In the genomic region with DNA sequence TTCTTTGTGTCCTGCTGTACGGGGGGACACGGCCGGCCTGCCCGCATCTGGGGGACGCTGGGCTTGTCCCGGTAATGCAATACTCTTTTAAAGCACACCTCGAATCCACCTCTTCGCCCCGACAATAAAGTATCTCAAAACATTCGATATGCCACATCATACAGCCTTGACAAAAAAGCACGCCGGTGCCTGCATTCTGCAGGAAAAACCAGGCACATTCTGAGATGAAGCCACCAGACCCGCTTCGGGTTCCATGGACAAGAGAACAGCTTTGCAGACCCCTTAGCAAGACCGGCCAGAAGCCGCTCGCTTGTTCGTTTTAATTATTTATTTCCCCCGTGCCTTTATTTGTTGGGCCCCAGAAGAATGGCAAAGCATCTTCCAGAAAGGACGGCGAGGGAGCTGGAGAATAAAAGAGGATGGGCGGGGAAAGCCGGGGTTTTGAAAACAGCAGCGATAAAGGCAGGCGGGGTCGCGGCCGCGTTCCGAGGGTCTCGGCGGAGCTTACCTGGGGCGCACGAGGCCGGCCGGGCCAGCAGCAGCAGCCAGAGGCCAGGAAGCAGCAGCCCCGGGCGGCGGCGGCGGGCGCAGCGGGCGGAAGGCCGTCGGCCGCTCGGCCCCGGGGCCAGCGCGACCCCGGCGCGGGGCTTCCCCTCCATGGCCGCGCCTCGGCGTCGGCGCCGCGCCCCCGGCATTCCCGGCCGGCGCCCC, we compare ENCODE assay signal across 8 cellular contexts. TPM values are rescaled to one million over a fixed set of nuclear protein-coding genes. Genes with fewer than 3 reads are reported as not detected.
DNase-seq lines count a peak whose midpoint lies in the region; ATAC-seq and TF ChIP-seq lines count a peak whose summit lies in the region.

No MANE protein-coding gene starts in this region.

- H3K9me3 Mint-ChIP-seq in CD8-positive, alpha-beta memory T cell, result peaks cover 0 to 2% (median 0%) of the 10 kb centered on the region in 5 donors

- peaks cover 9 to 18% (median 10%) of the 10 kb centered on the region in 3 donors for H3K4me1 Mint-ChIP-seq in CD8-positive, alpha-beta memory T cell

- no peaks in the 10 kb centered on the region for H3K9me3 ChIP-seq in CD8-positive, alpha-beta memory T cell (ENCODE audit: low read length)
- no peaks in the 10 kb centered on the region for H3K9me3 ChIP-seq in left ventricle myocardium inferior (replicated peaks)
- no peaks in the 10 kb centered on the region for H3K9me3 ChIP-seq in skeletal muscle satellite cell (replicated peaks; ENCODE audit: low read length)

- TF ChIP-seq CTCF in left ventricle myocardium inferior (IDR thresholded peaks at IDR 0.05; ENCODE audit: borderline replicate concordance), result no peak

- peak overlapping the region; percentile 87 for H3K9ac ChIP-seq in skeletal muscle satellite cell (ENCODE audit: low read depth, low read length)

- H3K4me3 ChIP-seq in CD8-positive, alpha-beta memory T cell (ENCODE audit: low read length), result peak overlapping the region; percentile 48
- H3K4me3 ChIP-seq in left ventricle myocardium inferior, result peak overlapping the region; percentile 77
- peak overlapping the region; percentile 85 for H3K4me3 ChIP-seq in skeletal muscle satellite cell (ENCODE audit: low read length)

- peak overlapping the region; percentile 78 to 91 (median 89) for H3K4me3 Mint-ChIP-seq in CD8-positive, alpha-beta memory T cell

- CTCF ChIA-PET in CD8-positive, alpha-beta memory T cell (lab: Charles Lee), result interaction anchor here (2.6 kb wide), 1 partner anchor 94 kb away, joined by 12 read pairs; no protein-coding TSS in a partner anchor

- intact Hi-C loops in left ventricle myocardium inferior (cut with micrococcal nuclease), result loop anchor here (10.0 kb wide), 1 partner anchor 96 kb away; no protein-coding TSS in a partner anchor

- POLR2A ChIA-PET in CD8-positive, alpha-beta memory T cell (lab: Charles Lee), result no interaction called here

- peak overlapping the region; percentile 93 for H3K4me2 ChIP-seq in skeletal muscle satellite cell (ENCODE audit: low read length)

- DNase-seq in CD8-positive, alpha-beta memory T cell, result peak in 1 of 5 donors; percentile 5
- DNase-seq in activated CD4-positive, CD25-positive, alpha-beta regulatory T cell treated with anti-CD3 and anti-CD28 coated beads, Interleukin-2, amount 50 U/mL, for 72 hours, result peak; percentile 35
- DNase-seq in left ventricle myocardium inferior, result peak; percentile 19
- DNase-seq in cerebellum (ENCODE audit: low spot score), result no peak
- DNase-seq in NCI-H1930 (lab: John Stamatoyannopoulos, UW), result no peak

- no peaks in the 10 kb centered on the region for H3K36me3 ChIP-seq in CD8-positive, alpha-beta memory T cell (ENCODE audit: insufficient read depth, low read length)
- H3K36me3 ChIP-seq in left ventricle myocardium inferior (no peaks in the 10 kb centered on the region), skeletal muscle satellite cell (ENCODE audit: insufficient read depth, low read length) (no peaks in the 10 kb centered on the region)

- H3K27ac ChIP-seq in CD8-positive, alpha-beta memory T cell (ENCODE audit: low read depth, low read length), result no peak overlapping the region
- peak overlapping the region; percentile 60 for H3K27ac ChIP-seq in left ventricle myocardium inferior (replicated peaks)

- peaks cover 5% of the 10 kb centered on the region for H3K4me1 ChIP-seq in CD8-positive, alpha-beta memory T cell (ENCODE audit: insufficient read depth, low read length)
- peaks cover 21% of the 10 kb centered on the region for H3K4me1 ChIP-seq in left ventricle myocardium inferior
- peaks cover 17% of the 10 kb centered on the region for H3K4me1 ChIP-seq in skeletal muscle satellite cell (ENCODE audit: control insufficient read depth, insufficient read depth, low read length)

- H3K27me3 ChIP-seq in CD8-positive, alpha-beta memory T cell (ENCODE audit: insufficient read depth, low read length, poor library complexity, severe bottlenecking), result peaks cover 26% of the 10 kb centered on the region
- H3K27me3 ChIP-seq in left ventricle myocardium inferior (ENCODE audit: low read depth) (no peaks in the 10 kb centered on the region), skeletal muscle satellite cell (ENCODE audit: control insufficient read depth, insufficient read depth, low read length) (no peaks in the 10 kb centered on the region)

- H3K27me3 Mint-ChIP-seq in CD8-positive, alpha-beta memory T cell, result peaks cover 49 to 51% of the 10 kb centered on the region in 2 donors

- peaks cover 0 to 4% (median 1%) of the 10 kb centered on the region in 3 donors for H3K36me3 Mint-ChIP-seq in CD8-positive, alpha-beta memory T cell

- ATAC-seq in GM19397 (IDR thresholded peaks at IDR 0.05; ENCODE audit: unreplicated experiment), result peak; percentile 58
- peak; percentile 28 for ATAC-seq in HG03520 (IDR thresholded peaks at IDR 0.05; ENCODE audit: unreplicated experiment)

- peak overlapping the region in 4 of 8 donors; percentile 51 to 77 (median 67) for H3K27ac Mint-ChIP-seq in CD8-positive, alpha-beta memory T cell

RNA-seq across cellular contexts. Expression of gene KIAA1549, which starts 0.5 kb away (rescaled TPM):
- 1 to 10 TPM; 1.1 to 1.2 TPM for total RNA-seq in CD8-positive, alpha-beta memory T cell
- not detected for polyA plus RNA-seq in CD8-positive, alpha-beta memory T cell
- 2.1 TPM for total RNA-seq in left ventricle myocardium inferior
- 0.25 and 0.66 TPM in 2 replicates for total RNA-seq in skeletal muscle satellite cell (2012; rRNA removed)
- total RNA-seq in cerebellum, result 29.0 TPM

RNA-seq across cellular contexts. Expression of gene ZC3HAV1L, which starts 55.1 kb away (rescaled TPM):
- 10 to 100 TPM; 12.6 to 13.6 TPM for total RNA-seq in CD8-positive, alpha-beta memory T cell
- 1.1 TPM for polyA plus RNA-seq in CD8-positive, alpha-beta memory T cell
- 3.4 TPM for total RNA-seq in left ventricle myocardium inferior
- 17.0 and 21.2 TPM in 2 replicates for total RNA-seq in skeletal muscle satellite cell (2012; rRNA removed)
- 19.5 TPM for total RNA-seq in cerebellum

Comparison
In these comparisons a context has a peak if more than half of its experiments do, and no peak if none do; other contexts are left out.
1. DNase-seq: peak in activated CD4-positive, CD25-positive, alpha-beta regulatory T cell treated with anti-CD3 and anti-CD28 coated beads, Interleukin-2, amount 50 U/mL, for 72 hours (single experiment) and left ventricle myocardium inferior (single experiment); none in cerebellum (single experiment) and NCI-H1930 (0 of 2).
2. Peak in every context shown above with its lines, with median percentiles within 50 percentile points of each other: H3K4me3 ChIP-seq.